Comparison of ENCODE assay signal across 23 cellular contexts in the genomic region with DNA sequence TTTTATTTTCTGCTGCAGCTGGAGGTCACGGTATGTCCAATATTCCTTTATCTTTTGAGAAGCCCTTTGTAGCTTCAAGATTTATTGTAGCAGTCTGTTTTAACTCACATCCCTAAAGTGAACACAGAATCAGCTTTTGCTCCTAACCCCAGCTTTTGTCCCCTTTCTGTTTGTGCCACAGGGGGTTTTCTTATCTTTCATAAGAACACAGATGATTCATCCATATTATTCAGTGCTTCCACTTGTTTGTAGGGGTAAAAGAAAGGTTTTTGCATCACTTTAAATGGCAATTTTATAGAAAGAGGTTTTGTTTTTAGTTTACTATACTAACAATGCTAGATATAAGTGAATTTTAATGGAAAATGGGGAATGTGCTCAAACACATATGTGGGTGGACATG. TPM values are rescaled to one million over a fixed set of nuclear protein-coding genes. Genes with fewer than 3 reads are reported as not detected.
DNase-seq lines count a peak whose midpoint lies in the region; ATAC-seq, FAIRE-seq and TF ChIP-seq lines count a peak whose summit lies in the region.
"Had no signal": no experiment of that assay in that cellular context is flagged by ENCODE, and none has a peak within 500 bp of the region (broad histone marks: within the 10 kb centered on the region; RNA-seq: fewer than 3 reads in every experiment).

No MANE protein-coding gene starts in this region.

- no peak overlapping the region for H3K23ac ChIP-seq in mesenchymal stem cell (ENCODE audit: low read length in 2 of 2)

- H2AK5ac ChIP-seq in mesenchymal stem cell (ENCODE audit: low read length, severe bottlenecking) = no peak overlapping the region

- FAIRE-seq in bronchial epithelial cell (lab: Jason Lieb, UNC) = no peak
- FAIRE-seq: GM19239, H54 had no signal

- no peak overlapping the region for H3K14ac ChIP-seq in mesenchymal stem cell (ENCODE audit: low read length in 2 of 2)

- WGBS in mesenchymal stem cell = 100% methylated on average over 1 of the region's 1 CpG

- no peak overlapping the region for H2BK12ac ChIP-seq in mesenchymal stem cell (ENCODE audit: low read length in 2 of 2)

- no peak overlapping the region for H3K27ac ChIP-seq in mesenchymal stem cell (ENCODE audit: low read length, poor library complexity, severe bottlenecking)
- H3K27ac ChIP-seq: C4-2B, SJCRH30 had no signal

- H3K36me3 ChIP-seq in bronchial epithelial cell (ENCODE audit: control insufficient read depth, insufficient read depth, low read length) (no peaks in the 10 kb centered on the region), mesenchymal stem cell (ENCODE audit: control insufficient read depth in 1 of 2, insufficient read depth in 2 of 2, low read depth in 1 of 2, low read length in 2 of 2) (no peaks in the 10 kb centered on the region), MG63 (no peaks in the 10 kb centered on the region)
- H3K36me3 ChIP-seq: SJCRH30 had no signal

- H3K27me3 Mint-ChIP-seq in Calu3 (ENCODE audit: unreplicated experiment) (no peaks in the 10 kb centered on the region), immature natural killer cell (ENCODE audit: low read depth in 3 of 3) (no peaks in the 10 kb centered on the region), nephron progenitor cell (ENCODE audit: low read depth, poor library complexity) (no peaks in the 10 kb centered on the region)
- H3K27me3 Mint-ChIP-seq: CD8-positive, alpha-beta memory T cell had no signal

- H3K4me1 Mint-ChIP-seq in Calu3 (ENCODE audit: low read depth, unreplicated experiment) (peaks cover 15% of the 10 kb centered on the region), immature natural killer cell (no peaks in the 10 kb centered on the region), nephron progenitor cell (no peaks in the 10 kb centered on the region)
- no peaks in the 10 kb centered on the region for H3K4me1 Mint-ChIP-seq in stimulated activated effector memory CD8-positive, alpha-beta T cell treated with anti-CD3 and anti-CD28 coated beads, Interleukin-12 subunit alpha, Interleukin-12 subunit beta, amount 100 ng/mL, for 72 hours
- H3K4me1 Mint-ChIP-seq: CD8-positive, alpha-beta memory T cell had no signal

- no peak overlapping the region for H3K4me3 Mint-ChIP-seq in Calu3 (ENCODE audit: low read depth, unreplicated experiment)
- no peak overlapping the region for H3K4me3 Mint-ChIP-seq in stimulated activated effector memory CD8-positive, alpha-beta T cell treated with anti-CD3 and anti-CD28 coated beads, Interleukin-12 subunit alpha, Interleukin-12 subunit beta, amount 100 ng/mL, for 72 hours
- H3K4me3 Mint-ChIP-seq in immature natural killer cell = no peak overlapping the region
- H3K4me3 Mint-ChIP-seq in nephron progenitor cell = no peak overlapping the region
- H3K4me3 Mint-ChIP-seq: CD8-positive, alpha-beta memory T cell had no signal

- H3K27me3 ChIP-seq in bronchial epithelial cell (ENCODE audit: control insufficient read depth, insufficient read depth, low read length) (no peaks in the 10 kb centered on the region), mesenchymal stem cell (ENCODE audit: control insufficient read depth in 1 of 2, insufficient read depth in 1 of 2, low read length in 2 of 2) (no peaks in the 10 kb centered on the region), MG63 (no peaks in the 10 kb centered on the region)
- H3K27me3 ChIP-seq: SJCRH30 had no signal

- BruUV-seq in Calu3 (replicated peaks; lab: Mats Ljungman, UMichigan) = no TSS peak

- H3K4ac ChIP-seq in mesenchymal stem cell (ENCODE audit: low read depth in 1 of 2, low read length in 2 of 2) = no peak overlapping the region

- no peak overlapping the region for H3K9ac ChIP-seq in mesenchymal stem cell (ENCODE audit: low read length)

- intact Hi-C loops in Calu3 (cut with micrococcal nuclease; ENCODE audit: unreplicated experiment) = no loop called here

- H3K36me3 Mint-ChIP-seq in Calu3 (ENCODE audit: insufficient read depth, unreplicated experiment) (peaks cover 23% of the 10 kb centered on the region), immature natural killer cell (no peaks in the 10 kb centered on the region), nephron progenitor cell (ENCODE audit: low read depth) (peaks cover 5% of the 10 kb centered on the region)
- H3K36me3 Mint-ChIP-seq in stimulated activated effector memory CD8-positive, alpha-beta T cell treated with anti-CD3 and anti-CD28 coated beads, Interleukin-12 subunit alpha, Interleukin-12 subunit beta, amount 100 ng/mL, for 72 hours = no peaks in the 10 kb centered on the region
- H3K36me3 Mint-ChIP-seq: CD8-positive, alpha-beta memory T cell had no signal

- no peak overlapping the region for H4K8ac ChIP-seq in mesenchymal stem cell (ENCODE audit: low read length)

- no peak overlapping the region for H2AFZ ChIP-seq in mesenchymal stem cell (ENCODE audit: low read depth, low read length)

- H3K79me1 ChIP-seq in mesenchymal stem cell (replicated peaks; ENCODE audit: low read length, poor library complexity, severe bottlenecking) = no peaks in the 10 kb centered on the region

- peak overlapping the region; percentile 81 for H3K27ac Mint-ChIP-seq in Calu3 (ENCODE audit: unreplicated experiment)
- H3K27ac Mint-ChIP-seq in stimulated activated effector memory CD8-positive, alpha-beta T cell treated with anti-CD3 and anti-CD28 coated beads, Interleukin-12 subunit alpha, Interleukin-12 subunit beta, amount 100 ng/mL, for 72 hours = no peak overlapping the region
- no peak overlapping the region for H3K27ac Mint-ChIP-seq in immature natural killer cell
- no peak overlapping the region for H3K27ac Mint-ChIP-seq in nephron progenitor cell
- H3K27ac Mint-ChIP-seq: CD8-positive, alpha-beta memory T cell had no signal

- CTCF ChIA-PET in Calu3 (lab: Charles Lee) = interaction anchor here (1.4 kb wide), 1 partner anchor 98 kb away, joined by 8 read pairs; no protein-coding TSS in a partner anchor

- H2BK15ac ChIP-seq in mesenchymal stem cell (ENCODE audit: low read depth, poor library complexity, severe bottlenecking) = no peak overlapping the region

- H3K18ac ChIP-seq in mesenchymal stem cell (ENCODE audit: low read depth in 1 of 2, low read length in 2 of 2) = no peak overlapping the region

- no peak for TF ChIP-seq CTCF in Calu3 (IDR thresholded peaks at IDR 0.05; ENCODE audit: unreplicated experiment)
- TF ChIP-seq CTCF in bronchial epithelial cell (IDR thresholded peaks at IDR 0.05; ENCODE audit: insufficient read depth, low read length, severe bottlenecking) = no peak
- no peak for TF ChIP-seq CTCF in nephron progenitor cell (IDR thresholded peaks at IDR 0.05)

- H3K9me3 Mint-ChIP-seq in Calu3 (ENCODE audit: low read depth, unreplicated experiment) (peaks cover 4% of the 10 kb centered on the region), immature natural killer cell (peaks cover 2 to 38% (median 18%) of the 10 kb centered on the region in 6 donors), nephron progenitor cell (peaks cover 27% of the 10 kb centered on the region)
- H3K9me3 Mint-ChIP-seq in stimulated activated effector memory CD8-positive, alpha-beta T cell treated with anti-CD3 and anti-CD28 coated beads, Interleukin-12 subunit alpha, Interleukin-12 subunit beta, amount 100 ng/mL, for 72 hours = peaks cover 2% of the 10 kb centered on the region

- no peaks in the 10 kb centered on the region for H3K4me1 ChIP-seq in mesenchymal stem cell (ENCODE audit: control insufficient read depth, insufficient read depth, low read depth, low read length)
- H3K4me1 ChIP-seq: SJCRH30 had no signal

- H3K9me3 ChIP-seq in mesenchymal stem cell (ENCODE audit: control insufficient read depth, low read length) = peaks cover 5% of the 10 kb centered on the region
- peaks cover 5% of the 10 kb centered on the region for H3K9me3 ChIP-seq in MG63
- H3K9me3 ChIP-seq: SJCRH30 had no signal

- no peak overlapping the region for H2BK5ac ChIP-seq in mesenchymal stem cell (ENCODE audit: low read depth, low read length, poor library complexity, severe bottlenecking)

- no peak overlapping the region for H4K91ac ChIP-seq in mesenchymal stem cell (ENCODE audit: low read length)

- no peak overlapping the region for H2BK120ac ChIP-seq in mesenchymal stem cell (ENCODE audit: low read depth, low read length)

- ATAC-seq in stimulated activated effector memory CD8-positive, alpha-beta T cell treated with anti-CD3 and anti-CD28 coated beads, Interleukin-12 subunit alpha, Interleukin-12 subunit beta, amount 100 ng/mL, for 72 hours = no peak
- ATAC-seq: Panc1 had no signal

- DNase-seq in Calu3 = no peak
- DNase-seq in NCI-H146 treated with DMSO at 0.1 percent for 48 hours (lab: John Stamatoyannopoulos, UW; ENCODE audit: unreplicated experiment) = peak; percentile 44
- peak; percentile 61 for DNase-seq in bronchial epithelial cell (ENCODE audit: low read depth)
- DNase-seq in mesenchymal stem cell = peak; percentile 25
- DNase-seq in MG63 = no peak
- no peak for DNase-seq in stimulated activated effector memory CD8-positive, alpha-beta T cell treated with anti-CD3 and anti-CD28 coated beads, Interleukin-12 subunit alpha, Interleukin-12 subunit beta, amount 100 ng/mL, for 72 hours (ENCODE audit: low spot score in 2 of 2)
- no peak for DNase-seq in immature natural killer cell
- DNase-seq in nephron progenitor cell = no peak
- DNase-seq: CD8-positive, alpha-beta memory T cell; GF-D8; Kasumi-1; NCI-H1417; NCI-H187 treated with DMSO at 0.1 percent for 48 hours; NCI-H2107; NCI-H510A; NCI-H748 treated with DMSO at 0.1 percent for 48 hours; SJCRH30 had no signal

- H3K4me3 ChIP-seq in bronchial epithelial cell (ENCODE audit: low read depth, low read length) (no peak overlapping the region), mesenchymal stem cell (ENCODE audit: insufficient read depth in 1 of 2, low read depth in 1 of 2, low read length in 2 of 2) (no peak overlapping the region), MG63 (no peak overlapping the region)
- H3K4me3 ChIP-seq: SJCRH30 had no signal

- H3K4me2 ChIP-seq in mesenchymal stem cell (ENCODE audit: low read length, poor library complexity, severe bottlenecking) = no peak overlapping the region

RNA-seq across cellular contexts. Expression of a gene that starts 21.8 kb away (rescaled TPM):
- total RNA-seq in Calu3 (2022) (24.0 and 24.3 TPM in 2 replicates), bronchial epithelial cell (0.26 and 1.0 TPM in 2 replicates)
- not detected for polyA plus RNA-seq in mesenchymal stem cell (2013, experiment 1 of 2)
- not detected for polyA plus RNA-seq in mesenchymal stem cell (2013, experiment 2 of 2)
- total RNA-seq in MG63 (2014; rRNA removed; shearing (Covaris generic); ENCODE audit: low replicate concordance) = not detected in 2 replicates
- not detected for polyA plus RNA-seq in immature natural killer cell
- total RNA-seq: A172; CD8-positive, alpha-beta memory T cell; Daoy had no signal
- polyA plus RNA-seq: CD8-positive, alpha-beta memory T cell had no signal

Comparison
In these comparisons a context has a peak if more than half of its experiments do, and no peak if none do; other contexts are left out.
1. DNase-seq: peak in NCI-H146 treated with DMSO at 0.1 percent for 48 hours (single experiment), bronchial epithelial cell (single experiment) and mesenchymal stem cell (single experiment); none in Calu3 (single experiment), MG63 (single experiment), stimulated activated effector memory CD8-positive, alpha-beta T cell treated with anti-CD3 and anti-CD28 coated beads, Interleukin-12 subunit alpha, Interleukin-12 subunit beta, amount 100 ng/mL, for 72 hours (0 of 2), immature natural killer cell (0 of 3) and nephron progenitor cell (single experiment).
2. RNA of a gene that starts 21.8 kb away (total RNA-seq): 24.0 to 24.3 TPM in Calu3; 0.26 to 1.0 TPM in bronchial epithelial cell and not detected in MG63; every median in the first group is over 10 times any median in the second.